ENCODE assay signal across 8 cellular contexts in genomic region chr10:26269754-26270153, GRCh38. TPM values are rescaled to one million over a fixed set of nuclear protein-coding genes. Genes with fewer than 3 reads are reported as not detected.
A peak's percentile ranks its signal among the peaks of the same experiment; 100 is the strongest.
DNase-seq lines count a peak whose midpoint lies in the region; ATAC-seq and TF ChIP-seq lines count a peak whose summit lies in the region.

No MANE protein-coding gene starts in this region.

- ATAC-seq in HG02610 (IDR thresholded peaks at IDR 0.05; ENCODE audit: unreplicated experiment) (no peak), HG02981 (IDR thresholded peaks at IDR 0.05; ENCODE audit: unreplicated experiment) (no peak)

- H3K9me3 ChIP-seq in osteoblast (ENCODE audit: low read depth, low read length) (no peaks in the 10 kb centered on the region), right atrium auricular region (no peaks in the 10 kb centered on the region)

- H4K20me1 ChIP-seq in osteoblast (ENCODE audit: insufficient read depth, low read length), result no peaks in the 10 kb centered on the region

- H3K79me2 ChIP-seq in osteoblast (ENCODE audit: insufficient read depth, low read length), result no peaks in the 10 kb centered on the region

- H3K4me2 ChIP-seq in osteoblast (ENCODE audit: insufficient read depth, low read length), result peak overlapping the region; percentile 81

- no peaks in the 10 kb centered on the region for H3K36me3 ChIP-seq in osteoblast (ENCODE audit: insufficient read depth, low read length)
- H3K36me3 ChIP-seq in right atrium auricular region, result no peaks in the 10 kb centered on the region

- DNase-seq in NCI-H1417 (lab: John Stamatoyannopoulos, UW), result peak; percentile 23 to 74 (median 30)
- DNase-seq in amniotic epithelial cell (ENCODE audit: low read depth), result peak; percentile 21
- no peak for DNase-seq in osteoblast (ENCODE audit: insufficient read length, low spot score, missing footprints)
- DNase-seq in right atrium auricular region (ENCODE audit: low spot score), result no peak
- DNase-seq in NCI-H510A treated with DMSO at 0.1 percent for 48 hours (lab: John Stamatoyannopoulos, UW), result no peak

- H3K4me1 ChIP-seq in osteoblast (ENCODE audit: insufficient read depth, low read length) (no peaks in the 10 kb centered on the region), right atrium auricular region (no peaks in the 10 kb centered on the region)

- TF ChIP-seq CTCF in GM12874 (IDR thresholded peaks at IDR 0.05; ENCODE audit: insufficient read depth, low read depth, low read length) (0 out of 2 replicates have a peak, but pooled peaks have one; percentile 5), osteoblast (IDR thresholded peaks at IDR 0.05; ENCODE audit: extremely low read depth, low read depth, low read length) (peak; percentile 41), right atrium auricular region (IDR thresholded peaks at IDR 0.05) (peak in 1 of 2 donors; percentile 21)

- peak overlapping the region; percentile 50 for H2AFZ ChIP-seq in osteoblast (ENCODE audit: low read length)

- H3K4me3 ChIP-seq in osteoblast (ENCODE audit: insufficient read depth, low read length) (no peak overlapping the region), right atrium auricular region (no peak overlapping the region)

- H3K27me3 ChIP-seq in osteoblast (ENCODE audit: insufficient read depth, low read length) (no peaks in the 10 kb centered on the region), right atrium auricular region (no peaks in the 10 kb centered on the region)

- H3K27ac ChIP-seq in osteoblast (ENCODE audit: low read depth, low read length) (no peak overlapping the region), right atrium auricular region (no peak overlapping the region)

RNA-seq across cellular contexts. Expression of gene GAD2, which starts 53.2 kb away (rescaled TPM):
- not detected in 2 replicates for total RNA-seq in osteoblast
- total RNA-seq in right atrium auricular region, result not detected

Comparison
In these comparisons a context has a peak if more than half of its experiments do, and no peak if none do; other contexts are left out.
1. DNase-seq: peak in NCI-H1417 (3 of 3) and amniotic epithelial cell (single experiment); none in osteoblast (single experiment), right atrium auricular region (single experiment) and NCI-H510A treated with DMSO at 0.1 percent for 48 hours (single experiment).